In the genomic region with DNA sequence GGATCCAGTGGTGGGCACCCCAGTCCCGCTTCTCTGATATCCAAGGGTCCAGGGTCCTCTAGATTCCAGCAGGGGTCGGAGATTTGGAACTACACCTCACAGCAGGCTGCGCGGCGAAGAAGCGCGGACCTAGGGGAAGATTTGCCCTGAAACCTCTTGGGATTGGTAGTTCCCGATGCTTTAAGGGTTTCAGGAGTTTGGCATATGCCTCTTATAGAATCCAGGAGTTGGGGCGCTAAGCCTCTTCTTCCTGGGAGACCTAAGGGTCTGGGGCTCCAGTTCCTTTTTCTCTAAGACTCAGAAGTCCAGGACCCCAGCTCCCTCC, we compare ENCODE assay signal across 8 cellular contexts. TPM values are rescaled to one million over a fixed set of nuclear protein-coding genes. Genes with fewer than 3 reads are reported as not detected.
A peak's percentile ranks its signal among the peaks of the same experiment; 100 is the strongest.
DNase-seq lines count a peak whose midpoint lies in the region; ATAC-seq and TF ChIP-seq lines count a peak whose summit lies in the region.

No MANE protein-coding gene starts in this region.

- H3K9me3 ChIP-seq in CD8-positive, alpha-beta T cell (ENCODE audit: low read length): no peaks in the 10 kb centered on the region
- H3K9me3 ChIP-seq in Loucy (ENCODE audit: insufficient read depth, low read depth, low read length) (no peaks in the 10 kb centered on the region), duodenal mucosa (ENCODE audit: control insufficient read depth in 1 of 2, low read length in 2 of 2) (no peaks in the 10 kb centered on the region), neural progenitor cell (ENCODE audit: low read depth) (no peaks in the 10 kb centered on the region)

- H3K79me2 ChIP-seq in Loucy (ENCODE audit: insufficient read depth, low read length) (peaks cover 42% of the 10 kb centered on the region), neural progenitor cell (ENCODE audit: low read depth) (peaks cover 39% of the 10 kb centered on the region)

- H3K27me3 ChIP-seq in CD8-positive, alpha-beta T cell (ENCODE audit: insufficient read depth, low read length): no peaks in the 10 kb centered on the region
- H3K27me3 ChIP-seq in Loucy (ENCODE audit: insufficient read depth, low read length, poor library complexity, severe bottlenecking) (no peaks in the 10 kb centered on the region), duodenal mucosa (ENCODE audit: control insufficient read depth in 1 of 2, insufficient read depth in 2 of 2, low read length in 2 of 2) (no peaks in the 10 kb centered on the region), neural progenitor cell (no peaks in the 10 kb centered on the region)

- H3K27me3 Mint-ChIP-seq in CD8-positive, alpha-beta T cell (ENCODE audit: low read depth): no peaks in the 10 kb centered on the region
- peaks cover 5% of the 10 kb centered on the region for H3K27me3 Mint-ChIP-seq in neural progenitor cell (ENCODE audit: insufficient read depth, low read depth)

- peaks cover 29% of the 10 kb centered on the region for H3K4me1 ChIP-seq in CD8-positive, alpha-beta T cell (ENCODE audit: insufficient read depth, low read length)
- H3K4me1 ChIP-seq in Loucy (ENCODE audit: insufficient read depth, low read length, poor library complexity, severe bottlenecking) (peaks cover 21% of the 10 kb centered on the region), duodenal mucosa (ENCODE audit: control insufficient read depth in 1 of 2, insufficient read depth in 2 of 2, low read length in 2 of 2) (peaks cover 13 to 32% of the 10 kb centered on the region in 2 donors), neural progenitor cell (peaks cover 11% of the 10 kb centered on the region)

- H3K4me3 ChIP-seq in CD8-positive, alpha-beta T cell (ENCODE audit: low read depth, low read length): peak overlapping the region; percentile 86
- peak overlapping the region; percentile 97 for H3K4me3 ChIP-seq in Loucy (ENCODE audit: low read length, poor library complexity, severe bottlenecking)
- peak overlapping the region; percentile 93 to 94 for H3K4me3 ChIP-seq in duodenal mucosa (ENCODE audit: low read depth in 1 of 2, low read length in 2 of 2)
- H3K4me3 ChIP-seq in neural progenitor cell: peak overlapping the region; percentile 85

- H3K36me3 ChIP-seq in CD8-positive, alpha-beta T cell (ENCODE audit: insufficient read depth, low read length): peaks cover 18% of the 10 kb centered on the region
- H3K36me3 ChIP-seq in Loucy (ENCODE audit: insufficient read depth, low read length): peaks cover 19% of the 10 kb centered on the region; the same call in 1 of the 2 replicates
- H3K36me3 ChIP-seq in duodenal mucosa (ENCODE audit: control insufficient read depth in 1 of 2, insufficient read depth in 2 of 2, low read length in 2 of 2): peaks cover 16 to 24% of the 10 kb centered on the region in 2 donors
- no peaks in the 10 kb centered on the region for H3K36me3 ChIP-seq in neural progenitor cell

- CTCF ChIA-PET in CD8-positive, alpha-beta T cell (lab: Charles Lee): interaction anchor here (1.7 to 3.3 kb wide), 2 partner anchors 10 kb away, joined by 5 to 11 read pairs; no protein-coding TSS in a partner anchor

- H3F3A ChIP-seq in Loucy (ENCODE audit: low read depth): no peaks in the 10 kb centered on the region
- H3F3A ChIP-seq in neural progenitor cell (ENCODE audit: low read depth): peaks cover 28% of the 10 kb centered on the region

- peaks cover 17% of the 10 kb centered on the region for H4K20me1 ChIP-seq in Loucy (ENCODE audit: insufficient read depth, low read length, poor library complexity, severe bottlenecking)
- peaks cover 19% of the 10 kb centered on the region for H4K20me1 ChIP-seq in neural progenitor cell (ENCODE audit: low read depth)

- peaks cover 46% of the 10 kb centered on the region for H3K36me3 Mint-ChIP-seq in CD8-positive, alpha-beta T cell
- H3K36me3 Mint-ChIP-seq in neural progenitor cell: peaks cover 9% of the 10 kb centered on the region

- peak overlapping the region; percentile 54 for H3K27ac ChIP-seq in CD8-positive, alpha-beta T cell (ENCODE audit: low read depth, low read length)
- no peak overlapping the region for H3K27ac ChIP-seq in duodenal mucosa (ENCODE audit: low read depth, low read length)
- H3K27ac ChIP-seq in neural progenitor cell: no peak overlapping the region

- H2AFZ ChIP-seq in Loucy (ENCODE audit: low read length) (peak overlapping the region; percentile 81), neural progenitor cell (replicated peaks) (peak overlapping the region; percentile 88)

- peak overlapping the region; percentile 91 for H3K9ac ChIP-seq in Loucy (ENCODE audit: low read depth, low read length, poor library complexity, severe bottlenecking)
- H3K9ac ChIP-seq in duodenal mucosa (ENCODE audit: low read depth in 1 of 2, low read length in 2 of 2): peak overlapping the region; percentile 45 to 88
- H3K9ac ChIP-seq in neural progenitor cell: peak overlapping the region; percentile 86

- peaks cover 38% of the 10 kb centered on the region for H3K4me1 Mint-ChIP-seq in CD8-positive, alpha-beta T cell (ENCODE audit: low read depth)
- peaks cover 20% of the 10 kb centered on the region for H3K4me1 Mint-ChIP-seq in neural progenitor cell

- TF ChIP-seq CTCF in CD8-positive, alpha-beta T cell (IDR thresholded peaks at IDR 0.05): no peak
- TF ChIP-seq CTCF in Loucy (conservative IDR thresholded peaks at IDR 0.05; ENCODE audit: low read length) (peak; percentile 23), neural progenitor cell (IDR thresholded peaks at IDR 0.05) (peak; percentile 33)

- peak; percentile 3 for ATAC-seq in CD8-positive, alpha-beta T cell
- no peak for ATAC-seq in GM18867 (IDR thresholded peaks at IDR 0.05; ENCODE audit: unreplicated experiment)

- H3K9me2 ChIP-seq in Loucy (replicated peaks; ENCODE audit: low read depth, low read length): no peaks in the 10 kb centered on the region

- intact Hi-C loops in CD8-positive, alpha-beta T cell (cut with DNase I, micrococcal nuclease): loop anchor here in 1 of 2 experiments (10.0 kb wide), 1 partner anchor 551 kb away; the partner anchor contains the start of genes C19orf73, LIN7B and PPFIA3

- no peaks in the 10 kb centered on the region for H3K9me3 Mint-ChIP-seq in CD8-positive, alpha-beta T cell
- H3K9me3 Mint-ChIP-seq in neural progenitor cell: no peaks in the 10 kb centered on the region

- peak overlapping the region; percentile 99 for H3K27ac Mint-ChIP-seq in CD8-positive, alpha-beta T cell
- peak overlapping the region; percentile 98 for H3K27ac Mint-ChIP-seq in neural progenitor cell

- DNase-seq in CD8-positive, alpha-beta T cell: no peak
- DNase-seq in neural progenitor cell (ENCODE audit: low spot score) (no peak), activated gamma-delta T cell treated with Interleukin-2 at 50 U/mL for 16 hours (no peak), NCI-H510A (lab: John Stamatoyannopoulos, UW) (no peak), SIG-M5 treated with dmso at 0.1 percent for 504 hours (lab: John Stamatoyannopoulos, UW; ENCODE audit: unreplicated experiment) (no peak)

- POLR2A ChIA-PET in CD8-positive, alpha-beta T cell (lab: Charles Lee): interaction anchor here (1.2 to 3.4 kb wide), 8 partner anchors 11 to 213 kb away, joined by 3 to 34 read pairs (median 9); partner anchors contain the start of genes ALDH16A1, NOSIP, PRMT1 and PRRG2

- peak overlapping the region; percentile 99 for H3K4me3 Mint-ChIP-seq in CD8-positive, alpha-beta T cell
- H3K4me3 Mint-ChIP-seq in neural progenitor cell: peak overlapping the region; percentile 98

- peak overlapping the region; percentile 93 for H3K4me2 ChIP-seq in Loucy (ENCODE audit: low read depth, low read length, poor library complexity, severe bottlenecking)
- peak overlapping the region; percentile 93 for H3K4me2 ChIP-seq in neural progenitor cell

RNA-seq across cellular contexts. Expression of gene BCL2L12, which starts 0.3 kb away (rescaled TPM):
- total RNA-seq in CD8-positive, alpha-beta T cell: 10 to 100 TPM; 13.1 to 14.7 TPM
- 6.1 and 41.8 TPM in 2 replicates for total RNA-seq in neural progenitor cell (ENCODE audit: low replicate concordance)

RNA-seq across cellular contexts. Expression of gene IRF3, which starts 0.4 kb away (rescaled TPM):
- total RNA-seq in CD8-positive, alpha-beta T cell: 10 to 100 TPM; 92.0 to 99.5 TPM
- 29.5 and 65.1 TPM in 2 replicates for total RNA-seq in neural progenitor cell (ENCODE audit: low replicate concordance)

RNA-seq across cellular contexts. Expression of gene PRMT1, which starts 11.0 kb away (rescaled TPM):
- 10 to 100 TPM; 37.7 to 42.6 TPM for total RNA-seq in CD8-positive, alpha-beta T cell
- 480 and 755 TPM in 2 replicates for total RNA-seq in neural progenitor cell (ENCODE audit: low replicate concordance)

RNA-seq across cellular contexts. Expression of gene ADM5, which starts 23.3 kb away (rescaled TPM):
- 1 to 10 TPM; 1.2 to 2.5 TPM for total RNA-seq in CD8-positive, alpha-beta T cell
- 6.0 and 9.4 TPM in 2 replicates for total RNA-seq in neural progenitor cell (ENCODE audit: low replicate concordance)

RNA-seq across cellular contexts. Expression of gene SCAF1, which starts 24.1 kb away (rescaled TPM):
- total RNA-seq in CD8-positive, alpha-beta T cell: 10 to 100 TPM; 30.2 to 33.3 TPM
- total RNA-seq in neural progenitor cell (ENCODE audit: low replicate concordance): 8.7 and 27.5 TPM in 2 replicates

Comparison
In these comparisons a context has a peak if more than half of its experiments do, and no peak if none do; other contexts are left out.
1. RNA of gene PRMT1, which starts 11.0 kb away (total RNA-seq): 480 to 755 TPM in neural progenitor cell; 37.7 to 42.6 TPM in CD8-positive, alpha-beta T cell; every median in the first group is over 10 times any median in the second.
2. Peak in every context shown above with its lines, with median percentiles within 50 percentile points of each other: H3K4me3 ChIP-seq and H3K9ac ChIP-seq.